ENCODE assay signal across 24 cellular contexts in the genomic region with DNA sequence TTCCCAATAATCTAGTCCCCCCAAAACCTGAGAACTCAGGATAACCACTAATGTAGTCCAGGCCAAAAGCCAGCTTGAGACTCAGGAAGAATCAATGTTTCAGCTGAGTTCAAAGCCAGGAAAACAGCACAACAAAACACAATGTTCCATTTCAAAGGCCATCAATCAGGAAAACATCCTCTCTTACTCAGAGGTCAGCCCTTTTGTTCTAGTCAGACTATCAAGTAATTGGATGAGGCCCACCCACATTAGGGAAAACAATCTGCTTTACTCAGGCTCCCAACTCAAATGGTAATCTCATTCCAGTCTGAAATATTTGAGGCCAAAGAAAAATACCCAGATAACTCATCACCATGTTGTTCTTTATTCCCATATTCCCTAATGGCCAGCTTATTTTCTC.
DNase-seq lines count a peak whose midpoint lies in the region; ATAC-seq, FAIRE-seq and TF ChIP-seq lines count a peak whose summit lies in the region.
"Had no signal": no experiment of that assay in that cellular context is flagged by ENCODE, and none has a peak within 500 bp of the region (broad histone marks: within the 10 kb centered on the region; RNA-seq: fewer than 3 reads in every experiment).

No MANE protein-coding gene starts in this region.

- no peaks in the 10 kb centered on the region for H3K27me3 ChIP-seq in liver (ENCODE audit: control insufficient read depth in 4 of 4, insufficient read depth in 4 of 4, low read length in 3 of 4)
- peaks cover 0 to 8% of the 10 kb centered on the region in 2 experiments; a peak in 2 of 5 replicates for H3K27me3 ChIP-seq in HepG2 (ENCODE audit: control insufficient read depth in 1 of 2, insufficient read depth in 2 of 2, low read length in 2 of 2)
- H3K27me3 ChIP-seq in mesendoderm (ENCODE audit: insufficient read depth, low read length, poor library complexity) = no peaks in the 10 kb centered on the region
- H3K27me3 ChIP-seq: adrenal gland, brain microvascular endothelial cell, colonic mucosa, tibial nerve had no signal

- H3K23ac ChIP-seq in mesendoderm (ENCODE audit: low read length) = no peak overlapping the region

- H3K4me1 Mint-ChIP-seq in nephron progenitor cell = peaks cover 58% of the 10 kb centered on the region
- H3K4me1 Mint-ChIP-seq: CD8-positive, alpha-beta memory T cell; stimulated activated naive CD8-positive, alpha-beta T cell treated with anti-CD3 and anti-CD28 coated beads, Interleukin-15, amount 100 ng/mL, for 72 hours had no signal

- no peaks in the 10 kb centered on the region for H3K4me1 ChIP-seq in liver (ENCODE audit: control insufficient read depth in 4 of 4, insufficient read depth in 4 of 4, low read length in 3 of 4)
- no peaks in the 10 kb centered on the region for H3K4me1 ChIP-seq in HepG2 (ENCODE audit: insufficient read depth, low read length)
- no peaks in the 10 kb centered on the region for H3K4me1 ChIP-seq in mesendoderm (ENCODE audit: control insufficient read depth, low read depth, low read length)
- H3K4me1 ChIP-seq: adrenal gland, colonic mucosa had no signal

- no peaks in the 10 kb centered on the region for H3K9me3 ChIP-seq in liver (ENCODE audit: control insufficient read depth in 4 of 4, low read length in 3 of 4)
- no peaks in the 10 kb centered on the region for H3K9me3 ChIP-seq in HepG2 (ENCODE audit: low read length)
- H3K9me3 ChIP-seq: adrenal gland, colonic mucosa, tibial nerve had no signal

- H3K36me3 Mint-ChIP-seq in nephron progenitor cell (ENCODE audit: low read depth) = peaks cover 5% of the 10 kb centered on the region
- H3K36me3 Mint-ChIP-seq: CD8-positive, alpha-beta memory T cell had no signal

- no peak for ATAC-seq in HepG2
- ATAC-seq in HG03159 (IDR thresholded peaks at IDR 0.05; ENCODE audit: unreplicated experiment) = no peak
- ATAC-seq: stimulated activated naive CD8-positive, alpha-beta T cell treated with anti-CD3 and anti-CD28 coated beads, Interleukin-15, amount 100 ng/mL, for 72 hours had no signal

- H4K8ac ChIP-seq in mesendoderm (ENCODE audit: low read depth, low read length) = no peak overlapping the region

- no peak overlapping the region for H2AFZ ChIP-seq in HepG2 (ENCODE audit: low read length)

- TF ChIP-seq POLR2A in HepG2 (IDR thresholded peaks at IDR 0.05; ENCODE audit: insufficient read depth in 1 of 2, low read depth in 2 of 2, low read length in 2 of 2) = no peak

- no peaks in the 10 kb centered on the region for H4K20me1 ChIP-seq in HepG2 (ENCODE audit: insufficient read depth, low read length)

- BruUV-seq in HepG2 (replicated peaks; lab: Mats Ljungman, UMichigan) = no TSS peak

- no peak overlapping the region for H2BK5ac ChIP-seq in mesendoderm (ENCODE audit: low read length)

- TF ChIP-seq RAD21 in liver (IDR thresholded peaks at IDR 0.05) (no peak), HepG2 (CRISPR knock-in tag; IDR thresholded peaks at IDR 0.05) (no peak)

- intact Hi-C loops in HepG2 (cut with micrococcal nuclease; ENCODE audit: unreplicated experiment) = no loop called here

- H2BK120ac ChIP-seq in mesendoderm (ENCODE audit: low read depth, low read length) = no peak overlapping the region

- no peak overlapping the region for H2BK15ac ChIP-seq in mesendoderm (replicated peaks; ENCODE audit: low read depth)

- H3K18ac ChIP-seq in mesendoderm (ENCODE audit: low read length) = no peak overlapping the region

- H3K36me3 ChIP-seq in liver (ENCODE audit: control insufficient read depth in 4 of 4, insufficient read depth in 3 of 4, low read depth in 1 of 4, low read length in 3 of 4) = no peaks in the 10 kb centered on the region
- no peaks in the 10 kb centered on the region for H3K36me3 ChIP-seq in HepG2 (replicated peaks in 1 of 2; ENCODE audit: control insufficient read depth in 1 of 2, insufficient read depth in 2 of 2, low read length in 2 of 2)
- H3K36me3 ChIP-seq in mesendoderm (ENCODE audit: control insufficient read depth, insufficient read depth, low read length) = no peaks in the 10 kb centered on the region
- H3K36me3 ChIP-seq: adrenal gland, brain microvascular endothelial cell, colonic mucosa, tibial nerve had no signal

- H3K79me1 ChIP-seq in mesendoderm (ENCODE audit: low read length) = no peaks in the 10 kb centered on the region

- no peak overlapping the region for H3K4me3 ChIP-seq in liver (ENCODE audit: low read depth in 1 of 3, low read length in 3 of 3)
- H3K4me3 ChIP-seq in HepG2 (replicated peaks in 1 of 3; ENCODE audit: insufficient read depth in 1 of 3, low read depth in 2 of 3, low read length in 3 of 3) = no peak overlapping the region
- H3K4me3 ChIP-seq in fibroblast of mammary gland (ENCODE audit: control insufficient read depth, low read depth, low read length) = no peak overlapping the region
- H3K4me3 ChIP-seq in mesendoderm (ENCODE audit: low read length) = no peak overlapping the region
- H3K4me3 ChIP-seq: adrenal gland, colonic mucosa, tibial nerve had no signal

- CTCF ChIA-PET in HepG2 (lab: Yijun Ruan, JAX; ENCODE audit: low intra/inter-chr PET ratio, low total read pairs) = no interaction called here

- no peak overlapping the region for H3K4ac ChIP-seq in mesendoderm (ENCODE audit: low read depth, low read length)

- H3K4me2 ChIP-seq in HepG2 (ENCODE audit: low read depth, low read length) = no peak overlapping the region
- no peak overlapping the region for H3K4me2 ChIP-seq in mesendoderm (ENCODE audit: low read length)

- H3K79me2 ChIP-seq in HepG2 (ENCODE audit: insufficient read depth, low read length) (no peaks in the 10 kb centered on the region), mesendoderm (ENCODE audit: control insufficient read depth, insufficient read depth, low read length) (no peaks in the 10 kb centered on the region)

- TF ChIP-seq EP300 in HepG2 (IDR thresholded peaks at IDR 0.05; ENCODE audit: low read depth in 2 of 2, low read length in 2 of 2) = no peak
- TF ChIP-seq EP300 in HepG2 (CRISPR knock-in tag; IDR thresholded peaks at IDR 0.05; ENCODE audit: borderline replicate concordance) = no peak

- H3K27ac Mint-ChIP-seq in nephron progenitor cell = peak overlapping the region; percentile 98
- H3K27ac Mint-ChIP-seq: CD8-positive, alpha-beta memory T cell; stimulated activated naive CD8-positive, alpha-beta T cell treated with anti-CD3 and anti-CD28 coated beads, Interleukin-15, amount 100 ng/mL, for 72 hours had no signal

- no peak overlapping the region for H3K27ac ChIP-seq in liver (ENCODE audit: low read depth in 1 of 2, low read length in 2 of 2)
- no peak overlapping the region for H3K27ac ChIP-seq in HepG2 (ENCODE audit: extremely low read length, insufficient read depth, low read length)
- H3K27ac ChIP-seq in mesendoderm (ENCODE audit: low read depth, low read length) = no peak overlapping the region
- H3K27ac ChIP-seq: brain microvascular endothelial cell, colonic mucosa had no signal

- in situ Hi-C loops in HepG2 (cut with HindIII; ENCODE audit: extremely low pct_ligation_motif_present, low pct_unique_long_range_greater_than_20kb) = no loop called here

- POLR2A ChIA-PET in HepG2 (lab: Yijun Ruan, JAX) = no interaction called here

- DNase-seq in HepG2 (ENCODE audit: low spot score) (no peak), fibroblast of mammary gland (ENCODE audit: low read depth) (peak; percentile 93), nephron progenitor cell (no peak), superior temporal gyrus (ENCODE audit: extremely low spot score) (no peak), cerebellar cortex (ENCODE audit: low spot score) (no peak), mesendoderm (no peak)
- DNase-seq: 8988T; activated CD4-positive, alpha-beta T cell treated with anti-CD3 and anti-CD28 coated beads for 48 hours; activated naive CD4-positive, alpha-beta T cell; activated T-cell treated with anti-CD3 and anti-CD28 coated beads, Interleukin-2, amount 50 U/mL, for 48 hours; brain microvascular endothelial cell; CD8-positive, alpha-beta memory T cell; colonic mucosa; DMS153; glutamatergic neuron; NCI-H146; NCI-H524 treated with DMSO at 0.1 percent for 48 hours; retina; stimulated activated naive CD8-positive, alpha-beta T cell treated with anti-CD3 and anti-CD28 coated beads, Interleukin-15, amount 100 ng/mL, for 72 hours had no signal

- H3K9me3 Mint-ChIP-seq in nephron progenitor cell = peaks cover 11% of the 10 kb centered on the region
- H3K9me3 Mint-ChIP-seq: stimulated activated naive CD8-positive, alpha-beta T cell treated with anti-CD3 and anti-CD28 coated beads, Interleukin-15, amount 100 ng/mL, for 72 hours had no signal

- H3K27me3 Mint-ChIP-seq in nephron progenitor cell (ENCODE audit: low read depth, poor library complexity) = no peaks in the 10 kb centered on the region
- H3K27me3 Mint-ChIP-seq: CD8-positive, alpha-beta memory T cell had no signal

- no peak for FAIRE-seq in HepG2 (lab: Jason Lieb, UNC)
- FAIRE-seq: HTR-8/SVneo had no signal

- no peak overlapping the region for H3K4me3 Mint-ChIP-seq in nephron progenitor cell
- H3K4me3 Mint-ChIP-seq: CD8-positive, alpha-beta memory T cell; stimulated activated naive CD8-positive, alpha-beta T cell treated with anti-CD3 and anti-CD28 coated beads, Interleukin-15, amount 100 ng/mL, for 72 hours had no signal

- TF ChIP-seq CTCF in liver (IDR thresholded peaks at IDR 0.05; ENCODE audit: low read depth, low read length, missing input control) = no peak
- TF ChIP-seq CTCF in HepG2 (CRISPR knock-in tag; IDR thresholded peaks at IDR 0.05) = no peak
- no peak for TF ChIP-seq CTCF in fibroblast of mammary gland (conservative IDR thresholded peaks at IDR 0.05; ENCODE audit: control insufficient read depth, insufficient read depth, low read depth, low read length)
- no peak for TF ChIP-seq CTCF in nephron progenitor cell (IDR thresholded peaks at IDR 0.05)

- H2AK5ac ChIP-seq in mesendoderm (ENCODE audit: low read length) = no peak overlapping the region

- no peak overlapping the region for H3K9ac ChIP-seq in liver (ENCODE audit: low read depth in 1 of 2, low read length in 2 of 2)
- no peak overlapping the region for H3K9ac ChIP-seq in HepG2 (ENCODE audit: insufficient read depth, low read depth, low read length)
- no peak overlapping the region for H3K9ac ChIP-seq in mesendoderm (ENCODE audit: low read length)

- no peak overlapping the region for H4K5ac ChIP-seq in mesendoderm (ENCODE audit: low read length)

- H3K56ac ChIP-seq in mesendoderm (ENCODE audit: low read length) = no peak overlapping the region

TF ChIP-seq in liver, 16 proteins besides CTCF, POLR2A, EP300 and RAD21 (continues in another document):
- TF ChIP-seq, protein P1, sequence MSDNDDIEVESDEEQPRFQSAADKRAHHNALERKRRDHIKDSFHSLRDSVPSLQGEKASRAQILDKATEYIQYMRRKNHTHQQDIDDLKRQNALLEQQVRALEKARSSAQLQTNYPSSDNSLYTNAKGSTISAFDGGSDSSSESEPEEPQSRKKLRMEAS (IDR thresholded peaks at IDR 0.05) = no peak
- peak; percentile 42 for TF ChIP-seq NR2F2 (IDR thresholded peaks at IDR 0.05)
- no peak for TF ChIP-seq RXRA (IDR thresholded peaks at IDR 0.05)

TF ChIP-seq in HepG2, 621 proteins besides CTCF, POLR2A, EP300 and RAD21 (continues in another document):
- TF ChIP-seq KDM4B (CRISPR knock-in tag; IDR thresholded peaks at IDR 0.05) (no peak), RFX3 (CRISPR knock-in tag; IDR thresholded peaks at IDR 0.05) (no peak), HNRNPL (IDR thresholded peaks at IDR 0.05; ENCODE audit: low read depth, low read length) (no peak), ZFY (CRISPR knock-in tag; IDR thresholded peaks at IDR 0.05) (no peak), RBM39 (IDR thresholded peaks at IDR 0.05; ENCODE audit: low read depth, low read length, poor library complexity, severe bottlenecking) (no peak)
